ENCODE assay signal across 1 cellular context in the genomic region with DNA sequence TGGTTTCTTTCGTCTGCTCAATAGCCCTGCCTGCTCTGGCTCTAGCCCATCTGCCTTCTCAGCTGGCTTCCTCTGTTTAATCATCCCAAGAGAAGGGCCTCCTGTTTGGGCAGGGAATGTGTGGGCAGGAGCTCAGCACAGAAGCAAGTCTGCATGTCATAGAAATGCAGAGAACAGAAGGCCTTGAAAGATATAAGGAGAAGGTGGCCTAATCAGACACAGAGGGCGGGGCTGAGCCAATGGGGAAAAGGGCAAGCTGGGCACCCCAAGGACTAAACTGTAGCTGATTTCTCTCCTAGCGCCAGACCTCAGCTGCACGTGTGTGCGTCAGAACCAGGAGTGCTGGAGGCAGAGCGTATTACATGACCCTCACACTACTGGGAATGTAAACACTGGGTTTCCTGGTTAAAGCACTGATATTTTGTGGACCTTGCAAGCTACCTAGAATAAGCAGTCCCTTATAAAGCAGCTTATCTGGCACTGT.
TF ChIP-seq lines count a peak whose summit lies in the region.

No MANE protein-coding gene starts in this region.

TF ChIP-seq in HepG2, 621 proteins besides CTCF, POLR2A, EP300 and RAD21:
- TF ChIP-seq IKZF1 (IDR thresholded peaks at IDR 0.05) (no peak), ZMYM2 (CRISPR knock-in tag; IDR thresholded peaks at IDR 0.05) (no peak), TEAD3 (CRISPR knock-in tag; optimal IDR thresholded peaks at IDR 0.05; ENCODE audit: borderline replicate concordance) (peak; percentile 12), SMARCC2 (IDR thresholded peaks at IDR 0.05) (no peak), NCOR1 (IDR thresholded peaks at IDR 0.05; ENCODE audit: borderline replicate concordance, low read length) (no peak), BHLHE40 (IDR thresholded peaks at IDR 0.05; ENCODE audit: low read length) (0 out of 2 replicates have a peak, but pooled peaks have one; percentile 49), HIVEP1 (CRISPR knock-in tag; IDR thresholded peaks at IDR 0.05) (no peak), NKX3-1 (CRISPR knock-in tag; IDR thresholded peaks at IDR 0.05) (no peak), GATAD1 (CRISPR knock-in tag; IDR thresholded peaks at IDR 0.05) (no peak)
- TF ChIP-seq, protein P1, sequence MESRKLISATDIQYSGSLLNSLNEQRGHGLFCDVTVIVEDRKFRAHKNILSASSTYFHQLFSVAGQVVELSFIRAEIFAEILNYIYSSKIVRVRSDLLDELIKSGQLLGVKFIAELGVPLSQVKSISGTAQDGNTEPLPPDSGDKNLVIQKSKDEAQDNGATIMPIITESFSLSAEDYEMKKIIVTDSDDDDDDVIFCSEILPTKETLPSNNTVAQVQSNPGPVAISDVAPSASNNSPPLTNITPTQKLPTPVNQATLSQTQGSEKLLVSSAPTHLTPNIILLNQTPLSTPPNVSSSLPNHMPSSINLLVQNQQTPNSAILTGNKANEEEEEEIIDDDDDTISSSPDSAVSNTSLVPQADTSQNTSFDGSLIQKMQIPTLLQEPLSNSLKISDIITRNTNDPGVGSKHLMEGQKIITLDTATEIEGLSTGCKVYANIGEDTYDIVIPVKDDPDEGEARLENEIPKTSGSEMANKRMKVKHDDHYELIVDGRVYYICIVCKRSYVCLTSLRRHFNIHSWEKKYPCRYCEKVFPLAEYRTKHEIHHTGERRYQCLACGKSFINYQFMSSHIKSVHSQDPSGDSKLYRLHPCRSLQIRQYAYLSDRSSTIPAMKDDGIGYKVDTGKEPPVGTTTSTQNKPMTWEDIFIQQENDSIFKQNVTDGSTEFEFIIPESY (CRISPR knock-in tag; IDR thresholded peaks at IDR 0.05), result 0 out of 2 replicates have a peak, but pooled peaks have one; percentile 15
